ENCODE assay signal across 30 cellular contexts in the genomic region with DNA sequence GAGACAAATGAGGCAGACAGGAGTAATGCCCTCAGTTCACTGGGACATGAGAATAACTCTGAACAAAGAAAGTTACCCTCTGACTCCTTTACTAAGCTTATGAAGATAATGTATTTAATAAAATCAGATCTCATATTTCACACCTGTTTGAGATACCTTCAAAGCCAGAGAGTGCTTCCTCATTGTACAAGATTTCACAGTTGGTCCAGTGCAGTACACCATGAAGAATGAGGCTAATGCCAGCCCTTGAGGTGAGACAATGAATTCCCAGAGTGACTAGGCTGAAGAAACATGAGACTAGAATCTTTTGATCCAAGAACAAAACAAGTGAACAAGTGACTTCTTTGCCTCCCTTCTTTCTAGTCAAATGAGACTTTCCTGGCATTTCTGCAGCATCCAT.
"Had no signal": no experiment of that assay in that cellular context is flagged by ENCODE, and none has a peak within 500 bp of the region (broad histone marks: within the 10 kb centered on the region; RNA-seq: fewer than 3 reads in every experiment).

No MANE protein-coding gene starts in this region.

- FAIRE-seq: pancreas had no signal

- H3K27me3 ChIP-seq: neutrophil, pancreas, right lobe of liver, sigmoid colon, spleen, suprapubic skin, testis, tibial artery, transverse colon, upper lobe of right lung, uterus had no signal

- H3K27ac ChIP-seq: neutrophil, pancreas, prostate gland, right lobe of liver, sigmoid colon, spleen, suprapubic skin, testis, tibial artery, transverse colon, upper lobe of right lung, uterus had no signal

- H3K36me3 ChIP-seq: neutrophil, pancreas, prostate gland, right lobe of liver, sigmoid colon, spleen, suprapubic skin, tibial artery, transverse colon, upper lobe of right lung, uterus had no signal

- H3K27me3 Mint-ChIP-seq: naive thymus-derived CD8-positive, alpha-beta T cell; natural killer cell treated with Interleukin-12 subunit alpha and Interleukin-12 subunit beta and Interleukin-15 and Interleukin-18, amount 100 ng/mL, for 72 hours; stimulated activated memory B cell treated with anti-CD40 and anti-IgM and Interleukin-4, amounts not matched to agents 10 μg/mL and 1 μg/mL and 100 μg/mL, for 72 hours; stimulated activated naive CD8-positive, alpha-beta T cell treated with anti-CD3 and anti-CD28 coated beads, Interleukin-15, amount 100 ng/mL, for 72 hours had no signal

- H3K9me3 ChIP-seq: neutrophil, pancreas, prostate gland, right lobe of liver, spleen, suprapubic skin, testis, tibial artery, transverse colon, upper lobe of right lung, uterus had no signal

- H3K27ac Mint-ChIP-seq: naive thymus-derived CD8-positive, alpha-beta T cell; natural killer cell treated with Interleukin-12 subunit alpha and Interleukin-12 subunit beta and Interleukin-15 and Interleukin-18, amount 100 ng/mL, for 72 hours; nephron progenitor cell; stimulated activated memory B cell treated with anti-CD40 and anti-IgM and Interleukin-4, amounts not matched to agents 10 μg/mL and 1 μg/mL and 100 μg/mL, for 72 hours; stimulated activated naive CD8-positive, alpha-beta T cell treated with anti-CD3 and anti-CD28 coated beads, Interleukin-15, amount 100 ng/mL, for 72 hours; type B pancreatic cell had no signal

- H3K9me3 Mint-ChIP-seq: nephron progenitor cell; neural crest cell; stimulated activated memory B cell treated with anti-CD40 and anti-IgM and Interleukin-4, amounts not matched to agents 10 μg/mL and 1 μg/mL and 100 μg/mL, for 72 hours; stimulated activated naive CD8-positive, alpha-beta T cell treated with anti-CD3 and anti-CD28 coated beads, Interleukin-15, amount 100 ng/mL, for 72 hours; type B pancreatic cell had no signal

- H3K4me1 ChIP-seq: pancreas, prostate gland, right lobe of liver, sigmoid colon, spleen, suprapubic skin, testis, tibial artery, transverse colon, upper lobe of right lung, uterus had no signal

- H3K36me3 Mint-ChIP-seq: naive thymus-derived CD8-positive, alpha-beta T cell; natural killer cell treated with Interleukin-12 subunit alpha and Interleukin-12 subunit beta and Interleukin-15 and Interleukin-18, amount 100 ng/mL, for 72 hours; stimulated activated memory B cell treated with anti-CD40 and anti-IgM and Interleukin-4, amounts not matched to agents 10 μg/mL and 1 μg/mL and 100 μg/mL, for 72 hours; type B pancreatic cell had no signal

- H3K4me1 Mint-ChIP-seq: naive thymus-derived CD8-positive, alpha-beta T cell; nephron progenitor cell; neural crest cell; stimulated activated memory B cell treated with anti-CD40 and anti-IgM and Interleukin-4, amounts not matched to agents 10 μg/mL and 1 μg/mL and 100 μg/mL, for 72 hours; stimulated activated naive CD8-positive, alpha-beta T cell treated with anti-CD3 and anti-CD28 coated beads, Interleukin-15, amount 100 ng/mL, for 72 hours had no signal

- DNase-seq: naive thymus-derived CD8-positive, alpha-beta T cell; nephron progenitor cell; nucleus accumbens; pancreas; right cardiac atrium; right lobe of liver; sigmoid colon; spleen; stimulated activated CD4-positive, alpha-beta T cell treated with anti-CD3 and anti-CD28 coated beads, Interleukin-12 subunit alpha, Interleukin-12 subunit beta, amount 100 ng/mL, for 4 hours; stimulated activated CD4-positive, alpha-beta T cell treated with anti-CD3 and anti-CD28 coated beads, Interleukin-1b, Interleukin-23, amount 100 ng/mL, for 48 hours; stimulated activated CD4-positive, alpha-beta T cell treated with anti-CD3 and anti-CD28 coated beads, Interleukin-4, amount 100 ng/mL, for 1 hour; stimulated activated CD4-positive, alpha-beta T cell treated with anti-CD3 and anti-CD28 coated beads, Interleukin-4, amount 100 ng/mL, for 4 hours; stimulated activated CD8-positive, alpha-beta memory T cell treated with anti-CD3 and anti-CD28 coated beads, Interleukin-4, amount 100 ng/mL, for 48 hours; stimulated activated naive CD4-positive, alpha-beta T cell; stimulated activated naive CD8-positive, alpha-beta T cell treated with anti-CD3 and anti-CD28 coated beads, Interleukin-15, amount 100 ng/mL, for 72 hours; stimulated activated naive CD8-positive, alpha-beta T cell treated with anti-CD3 and anti-CD28 coated beads, Interleukin-15, Interleukin-2, amounts not matched to agents 100 U/mL and 50 U/mL, for 24 hours; substantia nigra; testis; tibial artery; transverse colon; upper lobe of right lung; uterus had no signal

- H3K4me3 Mint-ChIP-seq: naive thymus-derived CD8-positive, alpha-beta T cell; natural killer cell treated with Interleukin-12 subunit alpha and Interleukin-12 subunit beta and Interleukin-15 and Interleukin-18, amount 100 ng/mL, for 72 hours; nephron progenitor cell; neural crest cell; stimulated activated memory B cell treated with anti-CD40 and anti-IgM and Interleukin-4, amounts not matched to agents 10 μg/mL and 1 μg/mL and 100 μg/mL, for 72 hours; stimulated activated naive CD8-positive, alpha-beta T cell treated with anti-CD3 and anti-CD28 coated beads, Interleukin-15, amount 100 ng/mL, for 72 hours; type B pancreatic cell had no signal

- H3K4me3 ChIP-seq: pancreas, prostate gland, right lobe of liver, sigmoid colon, smooth muscle cell, spleen, suprapubic skin, testis, tibial artery, transverse colon, upper lobe of right lung, uterus had no signal

- ATAC-seq: naive thymus-derived CD8-positive, alpha-beta T cell; natural killer cell treated with Interleukin-12 subunit alpha and Interleukin-12 subunit beta and Interleukin-15 and Interleukin-18, amount 100 ng/mL, for 72 hours; pancreas; right cardiac atrium; right lobe of liver; stimulated activated memory B cell treated with anti-CD40 and anti-IgM and Interleukin-4, amounts not matched to agents 10 μg/mL and 1 μg/mL and 100 μg/mL, for 72 hours; stimulated activated naive CD8-positive, alpha-beta T cell treated with anti-CD3 and anti-CD28 coated beads, Interleukin-15, amount 100 ng/mL, for 72 hours; stimulated activated naive CD8-positive, alpha-beta T cell treated with anti-CD3 and anti-CD28 coated beads, Interleukin-15, Interleukin-2, amounts not matched to agents 100 U/mL and 50 U/mL, for 24 hours; upper lobe of right lung had no signal
